ENCODE assay signal across 8 cellular contexts in the genomic region with DNA sequence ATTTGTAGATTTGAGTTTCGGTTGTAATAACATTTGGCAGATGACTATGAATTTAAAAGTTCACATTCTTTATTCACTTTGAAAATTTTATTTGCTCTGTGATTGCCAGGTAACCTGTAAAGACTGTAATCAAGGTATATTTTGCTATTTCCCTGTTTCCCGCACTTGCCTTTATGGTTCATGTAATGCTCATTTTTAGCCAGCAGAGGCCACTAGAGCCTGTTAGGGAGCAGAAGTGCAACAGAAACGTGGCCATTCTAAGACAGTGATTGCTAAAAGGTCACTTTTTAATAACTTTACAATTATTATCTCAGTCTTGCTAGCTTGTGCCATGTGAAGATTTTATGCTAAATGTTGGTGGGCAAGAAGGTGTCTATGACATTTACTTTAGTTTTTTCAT. TPM values are rescaled to one million over a fixed set of nuclear protein-coding genes. Genes with fewer than 3 reads are reported as not detected.
DNase-seq lines count a peak whose midpoint lies in the region; FAIRE-seq and TF ChIP-seq lines count a peak whose summit lies in the region.

No MANE protein-coding gene starts in this region.

- H3K27ac Mint-ChIP-seq in H9: no peak overlapping the region

- H3K56ac ChIP-seq in H9 (ENCODE audit: insufficient read length, low read depth, low read length): no peak overlapping the region

- peaks cover 8 to 9% of the 10 kb centered on the region in 2 experiments for H3K4me1 Mint-ChIP-seq in H9

- H2BK5ac ChIP-seq in H9 (ENCODE audit: insufficient read length, low read length): no peak overlapping the region

- WGBS in H9 (ENCODE audit: extremely low coverage, insufficient read length, low lambda C conversion rate): no CpG with 5 or more reads among the region's 3 CpGs
- WGBS in adrenal gland, 4 donors: 14 to 31% (median 23%) methylated on average over 3 of the region's 3 CpGs
- WGBS in tibial nerve, 2 donors: 13 to 24% methylated on average over 3 of the region's 3 CpGs

- TF ChIP-seq EP300 in tibial nerve (IDR thresholded peaks at IDR 0.05): no peak

- H4K91ac ChIP-seq in H9 (ENCODE audit: insufficient read length, low read depth, low read length): no peak overlapping the region

- no peak for DNase-seq in AG09319 (ENCODE audit: extremely low read depth, low read depth)
- DNase-seq in EL: peak; percentile 30
- DNase-seq in H9: no peak
- DNase-seq in NCI-H1092 treated with DMSO at 0.1 percent for 48 hours (lab: John Stamatoyannopoulos, UW): peak; percentile 10
- DNase-seq in adrenal gland: peak in 5 of 7 donors; percentile 32 to 54 (median 38)
- DNase-seq in tibial nerve (ENCODE audit: low spot score in 2 of 2): peak in 1 of 2 donors; percentile 65
- no peak for DNase-seq in NCI-H1930 (lab: John Stamatoyannopoulos, UW)

- H3K9me3 ChIP-seq in H9 (ENCODE audit: control insufficient read depth, low read depth, low read length): peaks cover 13% of the 10 kb centered on the region
- H3K9me3 ChIP-seq in adrenal gland (replicated peaks in 1 of 3): no peaks in the 10 kb centered on the region
- H3K9me3 ChIP-seq in tibial nerve: no peaks in the 10 kb centered on the region

- no peaks in the 10 kb centered on the region for H3K23me2 ChIP-seq in H9 (ENCODE audit: insufficient read length, low read depth, low read length, poor library complexity, severe bottlenecking)

- TF ChIP-seq CTCF in AG09319 (IDR thresholded peaks at IDR 0.05; ENCODE audit: low read depth, low read length): peak; percentile 85
- TF ChIP-seq CTCF in H9 (conservative IDR thresholded peaks at IDR 0.05): peak; percentile 77
- peak; percentile 59 to 88 (median 70) for TF ChIP-seq CTCF in adrenal gland (IDR thresholded peaks at IDR 0.05)
- peak; percentile 61 to 81 (median 76) for TF ChIP-seq CTCF in tibial nerve (IDR thresholded peaks at IDR 0.05)

- intact Hi-C loops in adrenal gland (cut with DNase I): no loop called here

- H3K23ac ChIP-seq in H9 (ENCODE audit: insufficient read length, low read depth, low read length): no peak overlapping the region

- no peak overlapping the region for H2BK20ac ChIP-seq in H9 (ENCODE audit: low read depth, low read length, poor library complexity, severe bottlenecking)

- no peak overlapping the region for H3K4me2 ChIP-seq in H9 (ENCODE audit: insufficient read depth, insufficient read length, low read length)

- H3K79me1 ChIP-seq in H9 (ENCODE audit: insufficient read depth, low read depth, low read length, poor library complexity, severe bottlenecking): no peaks in the 10 kb centered on the region

- H3K9ac ChIP-seq in H9 (ENCODE audit: extremely low read depth, insufficient read length, low read length): no peak overlapping the region

- H3K27me3 ChIP-seq in H9 (ENCODE audit: insufficient read depth, low read length) (no peaks in the 10 kb centered on the region), adrenal gland (no peaks in the 10 kb centered on the region), tibial nerve (peaks cover 0 to 6% of the 10 kb centered on the region in 2 donors)

- FAIRE-seq in islet of Langerhans (lab: Jason Lieb, UNC): peak; percentile 74

- no peak overlapping the region for H3K18ac ChIP-seq in H9 (ENCODE audit: insufficient read length, low read depth, low read length)

- H3K27ac ChIP-seq in H9 (ENCODE audit: insufficient read length, low read depth, low read length): no peak overlapping the region
- no peak overlapping the region for H3K27ac ChIP-seq in adrenal gland
- H3K27ac ChIP-seq in tibial nerve: no peak overlapping the region

- no peak overlapping the region for H4K5ac ChIP-seq in H9 (ENCODE audit: insufficient read length, low read depth, low read length)

- H3K79me2 ChIP-seq in H9 (ENCODE audit: insufficient read depth, low read length): no peaks in the 10 kb centered on the region; the same call in 1 of the 2 replicates

- no peak overlapping the region for H3K14ac ChIP-seq in H9 (ENCODE audit: insufficient read depth, low read length)

- no peak overlapping the region for H2BK15ac ChIP-seq in H9 (ENCODE audit: low read depth, low read length)

- no peaks in the 10 kb centered on the region for H3K27me3 Mint-ChIP-seq in H9 (ENCODE audit: low read depth)

- no peaks in the 10 kb centered on the region for H4K20me1 ChIP-seq in H9 (ENCODE audit: control insufficient read depth, insufficient read depth, insufficient read length)

- H3K4me3 ChIP-seq in adrenal gland: no peak overlapping the region
- H3K4me3 ChIP-seq in tibial nerve: no peak overlapping the region

- no peak overlapping the region for H3K4ac ChIP-seq in H9 (ENCODE audit: low read depth, low read length)

- no peak overlapping the region for H2BK120ac ChIP-seq in H9 (ENCODE audit: low read depth, low read length, poor library complexity, severe bottlenecking)

- H2AFZ ChIP-seq in H9 (ENCODE audit: low read length): no peak overlapping the region

- H3K36me3 Mint-ChIP-seq in H9 (ENCODE audit: insufficient read depth in 1 of 3, low read depth in 3 of 3): peaks cover 13 to 43% (median 32%) of the 10 kb centered on the region in 3 experiments

- H2AK5ac ChIP-seq in H9 (ENCODE audit: insufficient read length, low read length): no peak overlapping the region

- peaks cover 46% of the 10 kb centered on the region in 2 experiments for H3K9me3 Mint-ChIP-seq in H9

- no peak overlapping the region for H4K8ac ChIP-seq in H9 (replicated peaks; ENCODE audit: insufficient read length, low read depth, low read length)

- no peak overlapping the region for H3T11ph ChIP-seq in H9 (ENCODE audit: low read length)

- no peak overlapping the region for H2BK12ac ChIP-seq in H9 (ENCODE audit: insufficient read length, low read depth, low read length)

- no peak for TF ChIP-seq POLR2A in adrenal gland (IDR thresholded peaks at IDR 0.05)
- TF ChIP-seq POLR2A in tibial nerve (IDR thresholded peaks at IDR 0.05): no peak

- no peaks in the 10 kb centered on the region for H3K4me1 ChIP-seq in H9 (ENCODE audit: insufficient read depth, low read length)
- no peaks in the 10 kb centered on the region for H3K4me1 ChIP-seq in adrenal gland (replicated peaks in 1 of 2)
- H3K4me1 ChIP-seq in tibial nerve: no peaks in the 10 kb centered on the region

- H3K36me3 ChIP-seq in adrenal gland (replicated peaks in 1 of 2) (peaks cover 0 to 13% of the 10 kb centered on the region in 2 donors), tibial nerve (peaks cover 0 to 19% (median 0%) of the 10 kb centered on the region in 3 donors)

- no peak overlapping the region for H3K4me3 Mint-ChIP-seq in H9

RNA-seq across cellular contexts. Expression of gene YIPF6, which starts 12.4 kb away (rescaled TPM):
- total RNA-seq in H9 (2021) (31.8 and 32.3 TPM in 2 replicates), adrenal gland (10 to 100 TPM; 23.4 to 60.3 (median 38.4) TPM), tibial nerve (10 to 100 TPM; 22.5 to 25.5 (median 24.3) TPM)
- polyA plus RNA-seq in adrenal gland: 10 to 100 TPM in 1 of 3 donors, 1 to 10 TPM in 2; 5.9 to 30.6 (median 6.3) TPM

Comparison
In these comparisons a context has a peak if more than half of its experiments do, and no peak if none do; other contexts are left out.
1. DNase-seq: peak in EL (single experiment), NCI-H1092 treated with DMSO at 0.1 percent for 48 hours (single experiment) and adrenal gland (5 of 7); none in AG09319 (single experiment), H9 (single experiment) and NCI-H1930 (0 of 2).
2. Peak in every context shown above with its lines, with median percentiles within 50 percentile points of each other: CTCF ChIP-seq.